30 cellular contexts compared by ENCODE assay signal in the genomic region with DNA sequence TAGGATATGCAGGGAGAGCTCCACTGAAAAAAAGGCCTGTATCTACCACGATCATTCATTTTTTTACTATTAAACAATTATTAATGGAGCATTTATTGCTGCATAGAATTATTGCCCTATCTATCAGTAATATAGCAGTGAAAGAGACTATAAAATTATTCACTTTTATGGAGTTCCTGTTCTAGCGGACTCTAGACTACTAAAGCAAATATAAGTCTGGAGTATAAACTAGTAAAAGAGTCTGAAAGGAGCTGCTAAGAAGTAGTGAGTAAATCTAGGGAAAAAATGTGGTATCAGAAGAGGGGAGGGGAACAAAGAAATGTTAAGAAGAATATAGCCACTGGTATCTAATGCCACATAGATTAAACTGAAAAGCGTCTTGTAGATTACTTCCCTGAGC.
"Had no signal": no experiment of that assay in that cellular context is flagged by ENCODE, and none has a peak within 500 bp of the region (broad histone marks: within the 10 kb centered on the region; RNA-seq: fewer than 3 reads in every experiment).

No MANE protein-coding gene starts in this region.

- DNase-seq: natural killer cell; occipital lobe; ovary; posterior cingulate gyrus; right cardiac atrium; right lobe of liver; sigmoid colon; spleen; stimulated activated CD4-positive, alpha-beta T cell treated with anti-CD3 and anti-CD28 coated beads, Interleukin-12 subunit alpha, Interleukin-12 subunit beta, amount 100 ng/mL, for 4 hours; stimulated activated CD4-positive, alpha-beta T cell treated with anti-CD3 and anti-CD28 coated beads, Interleukin-1b, Interleukin-23, amount 100 ng/mL, for 48 hours; stimulated activated CD4-positive, alpha-beta T cell treated with anti-CD3 and anti-CD28 coated beads, Interleukin-4, amount 100 ng/mL, for 1 hour; stimulated activated CD4-positive, alpha-beta T cell treated with anti-CD3 and anti-CD28 coated beads, Interleukin-4, amount 100 ng/mL, for 4 hours; stimulated activated CD8-positive, alpha-beta memory T cell treated with anti-CD3 and anti-CD28 coated beads, Interleukin-4, amount 100 ng/mL, for 48 hours; stimulated activated naive CD8-positive, alpha-beta T cell treated with anti-CD3 and anti-CD28 coated beads, Interleukin-15, amount 100 ng/mL, for 72 hours; stimulated activated naive CD8-positive, alpha-beta T cell treated with anti-CD3 and anti-CD28 coated beads, Interleukin-15, Interleukin-2, amounts not matched to agents 100 U/mL and 50 U/mL, for 24 hours; substantia nigra; testis; tibial artery; transverse colon; upper lobe of right lung; uterus had no signal

- H3K27me3 ChIP-seq: neural progenitor cell, ovary, right lobe of liver, sigmoid colon, spleen, suprapubic skin, testis, tibial artery, transverse colon, upper lobe of right lung, uterus had no signal

- H3K9me3 ChIP-seq: ovary, psoas muscle, right lobe of liver, sigmoid colon, suprapubic skin, testis, tibial artery, transverse colon, upper lobe of right lung, uterus had no signal

- H3K36me3 ChIP-seq: neural progenitor cell, ovary, right lobe of liver, sigmoid colon, spleen, suprapubic skin, tibial artery, transverse colon, upper lobe of right lung, uterus had no signal

- ATAC-seq: natural killer cell; psoas muscle; right cardiac atrium; right lobe of liver; stimulated activated memory B cell treated with anti-CD40 and anti-IgM and Interleukin-4, amounts not matched to agents 10 μg/mL and 1 μg/mL and 100 μg/mL, for 72 hours; stimulated activated naive CD8-positive, alpha-beta T cell treated with anti-CD3 and anti-CD28 coated beads, Interleukin-15, amount 100 ng/mL, for 72 hours; stimulated activated naive CD8-positive, alpha-beta T cell treated with anti-CD3 and anti-CD28 coated beads, Interleukin-15, Interleukin-2, amounts not matched to agents 100 U/mL and 50 U/mL, for 24 hours; upper lobe of right lung had no signal

- H3K27ac ChIP-seq: neural progenitor cell, ovary, parathyroid adenoma, psoas muscle, right lobe of liver, sigmoid colon, spleen, suprapubic skin, testis, tibial artery, upper lobe of right lung, uterus had no signal

- H3K4me3 Mint-ChIP-seq: natural killer cell; nephron; neural progenitor cell; stimulated activated memory B cell treated with anti-CD40 and anti-IgM and Interleukin-4, amounts not matched to agents 10 μg/mL and 1 μg/mL and 100 μg/mL, for 72 hours; stimulated activated naive CD8-positive, alpha-beta T cell treated with anti-CD3 and anti-CD28 coated beads, Interleukin-15, amount 100 ng/mL, for 72 hours; type B pancreatic cell had no signal

- H3K36me3 Mint-ChIP-seq: neural progenitor cell; stimulated activated memory B cell treated with anti-CD40 and anti-IgM and Interleukin-4, amounts not matched to agents 10 μg/mL and 1 μg/mL and 100 μg/mL, for 72 hours; type B pancreatic cell had no signal

- H3K4me1 ChIP-seq: neural progenitor cell, parathyroid adenoma, psoas muscle, sigmoid colon, spleen, suprapubic skin, testis, tibial artery, upper lobe of right lung, uterus had no signal

- H3K27me3 Mint-ChIP-seq: progenitor cell of endocrine pancreas; stimulated activated memory B cell treated with anti-CD40 and anti-IgM and Interleukin-4, amounts not matched to agents 10 μg/mL and 1 μg/mL and 100 μg/mL, for 72 hours; stimulated activated naive CD8-positive, alpha-beta T cell treated with anti-CD3 and anti-CD28 coated beads, Interleukin-15, amount 100 ng/mL, for 72 hours; type B pancreatic cell had no signal

- H3K4me3 ChIP-seq: neural progenitor cell, ovary, psoas muscle, right lobe of liver, sigmoid colon, smooth muscle cell, spleen, suprapubic skin, testis, tibial artery, transverse colon, upper lobe of right lung, uterus had no signal

- H3K4me1 Mint-ChIP-seq: natural killer cell; nephron; neural progenitor cell; stimulated activated memory B cell treated with anti-CD40 and anti-IgM and Interleukin-4, amounts not matched to agents 10 μg/mL and 1 μg/mL and 100 μg/mL, for 72 hours; stimulated activated naive CD8-positive, alpha-beta T cell treated with anti-CD3 and anti-CD28 coated beads, Interleukin-15, amount 100 ng/mL, for 72 hours had no signal

- H3K9me3 Mint-ChIP-seq: stimulated activated naive CD8-positive, alpha-beta T cell treated with anti-CD3 and anti-CD28 coated beads, Interleukin-15, amount 100 ng/mL, for 72 hours had no signal

- H3K27ac Mint-ChIP-seq: natural killer cell; neural progenitor cell; progenitor cell of endocrine pancreas; stimulated activated memory B cell treated with anti-CD40 and anti-IgM and Interleukin-4, amounts not matched to agents 10 μg/mL and 1 μg/mL and 100 μg/mL, for 72 hours; stimulated activated naive CD8-positive, alpha-beta T cell treated with anti-CD3 and anti-CD28 coated beads, Interleukin-15, amount 100 ng/mL, for 72 hours; type B pancreatic cell had no signal
